8 cellular contexts compared by ENCODE assay signal in the genomic region with DNA sequence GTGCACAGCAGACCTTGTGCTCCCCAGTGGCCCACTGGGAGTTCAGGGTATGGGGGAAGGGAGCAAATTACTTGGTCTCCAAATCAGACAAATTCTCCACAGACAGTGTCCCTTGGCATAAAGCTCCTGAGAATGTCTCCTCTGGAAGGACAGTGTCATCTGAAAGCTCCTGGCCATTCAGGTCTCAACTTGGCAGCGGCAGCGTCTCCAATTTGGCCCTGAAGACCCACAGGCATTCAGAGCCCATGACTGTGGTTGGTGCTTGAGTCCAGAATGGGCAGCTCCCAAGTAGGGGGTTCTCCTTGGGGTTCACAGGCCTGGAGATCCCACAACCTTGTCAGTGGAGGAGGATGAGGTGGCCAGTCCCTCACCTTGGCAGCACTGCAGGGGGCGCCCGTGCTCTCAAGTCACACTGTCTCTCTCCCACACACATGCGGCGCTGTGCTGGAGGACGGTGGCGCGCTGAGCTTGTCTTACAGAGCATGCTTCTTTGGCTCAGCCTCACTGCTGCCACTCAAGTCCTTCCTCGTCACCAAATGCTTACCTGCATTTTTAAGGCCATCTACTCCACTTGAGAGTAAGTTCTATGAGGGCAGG. TPM values are rescaled to one million over a fixed set of nuclear protein-coding genes. Genes with fewer than 3 reads are reported as not detected.
DNase-seq lines count a peak whose midpoint lies in the region; ATAC-seq, FAIRE-seq and TF ChIP-seq lines count a peak whose summit lies in the region.

No MANE protein-coding gene starts in this region.

- H3K36me3 ChIP-seq in HAP-1 (replicated peaks) (peaks cover 72% of the 10 kb centered on the region), WERI-Rb-1 (peaks cover 76% of the 10 kb centered on the region), endothelial cell of umbilical vein (ENCODE audit: control insufficient read depth in 2 of 2, extremely low read depth in 1 of 2, insufficient read depth in 2 of 2, low read length in 2 of 2) (peaks cover 15 to 49% of the 10 kb centered on the region in 2 experiments), psoas muscle (ENCODE audit: insufficient read depth in 1 of 2, low read depth in 1 of 2) (peaks cover 5 to 79% of the 10 kb centered on the region in 2 donors)

- H3K27ac ChIP-seq in WERI-Rb-1 (no peak overlapping the region), endothelial cell of umbilical vein (ENCODE audit: insufficient read depth, low read depth, low read length) (no peak overlapping the region), psoas muscle (no peak overlapping the region)

- intact Hi-C loops in endothelial cell of umbilical vein (cut with micrococcal nuclease) = no loop called here
- intact Hi-C loops in psoas muscle (cut with DNase I) = loop anchor here in 1 of 2 donors (5.0 kb wide), 1 partner anchor 170 kb away; no protein-coding TSS in a partner anchor

- no peaks in the 10 kb centered on the region for H3K9me3 ChIP-seq in HAP-1
- H3K9me3 ChIP-seq in WERI-Rb-1 (ENCODE audit: severe bottlenecking) = no peaks in the 10 kb centered on the region
- no peaks in the 10 kb centered on the region for H3K9me3 ChIP-seq in endothelial cell of umbilical vein (replicated peaks; ENCODE audit: control insufficient read depth, insufficient read depth, low read length)
- H3K9me3 ChIP-seq in psoas muscle = no peaks in the 10 kb centered on the region

- DNase-seq in AG04449 (ENCODE audit: low read depth, low spot score) = no peak
- DNase-seq in HAP-1 (ENCODE audit: low spot score in 2 of 2) = peak; percentile 48 to 86
- DNase-seq in WERI-Rb-1 = peak; percentile 90
- DNase-seq in endothelial cell of umbilical vein (ENCODE audit: low read depth, low spot score) = peak; percentile 32
- DNase-seq in psoas muscle = peak; percentile 44 to 73
- DNase-seq in NCI-H446 (lab: John Stamatoyannopoulos, UW) = no peak
- no peak for DNase-seq in HTR-8/SVneo (ENCODE audit: insufficient read length, low spot score)
- no peak for DNase-seq in NCI-H446 treated with DMSO at 0.1 percent for 48 hours (lab: John Stamatoyannopoulos, UW)

- TF ChIP-seq POLR2A in endothelial cell of umbilical vein (IDR thresholded peaks at IDR 0.05; ENCODE audit: low read depth, low read length) = no peak

- CTCF ChIA-PET in AG04449 (lab: Yijun Ruan, JAX) (interaction anchor here (0.5 to 3.4 kb wide), 10 partner anchors 9 to 240 kb away, joined by 3 to 25 read pairs (median 4); partner anchors contain the start of gene MAP1LC3A), endothelial cell of umbilical vein (lab: Charles Lee) (interaction anchor here (0.5 to 5.6 kb wide), 14 partner anchors 20 to 346 kb away, joined by 3 to 53 read pairs (median 4); partner anchors contain the start of genes DYNLRB1 and MAP1LC3A)

- POLR2A ChIA-PET in AG04449 (lab: Yijun Ruan, JAX) (no interaction called here), endothelial cell of umbilical vein (lab: Charles Lee) (interaction anchor here (0.7 kb wide), 1 partner anchor 21 kb away, joined by 3 read pairs; the partner anchor contains the start of gene DYNLRB1)

- dilution Hi-C loops in endothelial cell of umbilical vein (cut with MboI; ENCODE audit: extremely low pct_ligation_motif_present, low sequenced_read_pairs) = no loop called here

- no peak overlapping the region for H3K4me2 ChIP-seq in endothelial cell of umbilical vein (ENCODE audit: insufficient read depth, low read length)

- no peaks in the 10 kb centered on the region for H3K4me1 ChIP-seq in HAP-1
- H3K4me1 ChIP-seq in endothelial cell of umbilical vein (ENCODE audit: control insufficient read depth, extremely low read depth, insufficient read depth, low read length) = no peaks in the 10 kb centered on the region
- H3K4me1 ChIP-seq in psoas muscle = no peaks in the 10 kb centered on the region

- H3K27me3 ChIP-seq in HAP-1 (ENCODE audit: low read depth) = no peaks in the 10 kb centered on the region
- H3K27me3 ChIP-seq in WERI-Rb-1 (ENCODE audit: insufficient read depth, low read depth, severe bottlenecking) = no peaks in the 10 kb centered on the region
- H3K27me3 ChIP-seq in endothelial cell of umbilical vein (ENCODE audit: control insufficient read depth in 2 of 2, insufficient read depth in 2 of 2, low read length in 2 of 2) = no peaks in the 10 kb centered on the region
- H3K27me3 ChIP-seq in psoas muscle (ENCODE audit: insufficient read depth in 3 of 3, low read length in 2 of 3) = no peaks in the 10 kb centered on the region

- ATAC-seq in psoas muscle = peak; percentile 56 to 66 (median 58)

- BruUV-seq in endothelial cell of umbilical vein (replicated peaks; lab: Mats Ljungman, UMichigan) = no TSS peak

- FAIRE-seq in endothelial cell of umbilical vein (lab: Jason Lieb, UNC) = no peak
- no peak for FAIRE-seq in HTR-8/SVneo (lab: Jason Lieb, UNC)

- in situ Hi-C loops in HAP-1 (cut with MboI; ENCODE audit: low sequenced_read_pairs) = loop anchor here (5.0 kb wide), 1 partner anchor 170 kb away; no protein-coding TSS in a partner anchor

- H2AFZ ChIP-seq in endothelial cell of umbilical vein (ENCODE audit: low read depth, low read length) = no peak overlapping the region

- peaks cover 2% of the 10 kb centered on the region for H3K79me2 ChIP-seq in endothelial cell of umbilical vein (ENCODE audit: control insufficient read depth, insufficient read depth, low read length)

- H3K4me3 ChIP-seq in AG04449 (ENCODE audit: low read depth, low read length) (no peak overlapping the region), HAP-1 (no peak overlapping the region), WERI-Rb-1 (ENCODE audit: low read depth, low read length) (no peak overlapping the region), endothelial cell of umbilical vein (replicated peaks in 1 of 3; ENCODE audit: insufficient read depth in 1 of 3, low read depth in 1 of 3, low read length in 3 of 3) (no peak overlapping the region), psoas muscle (no peak overlapping the region)

- 59 to 71% (median 62%) methylated on average over 10 of the region's 10 CpGs for WGBS in psoas muscle, 3 donors

- H4K20me1 ChIP-seq in endothelial cell of umbilical vein (replicated peaks; ENCODE audit: control insufficient read depth, extremely low read depth, insufficient read depth, low read length) = no peaks in the 10 kb centered on the region

- no peaks in the 10 kb centered on the region for H3K9me1 ChIP-seq in endothelial cell of umbilical vein (replicated peaks; ENCODE audit: control insufficient read depth, extremely low read depth, insufficient read depth, low read length)

- TF ChIP-seq CTCF in AG04449 (IDR thresholded peaks at IDR 0.05; ENCODE audit: insufficient read depth, low read length, missing control alignments) (peak; percentile 55), WERI-Rb-1 (IDR thresholded peaks at IDR 0.05; ENCODE audit: low read depth, low read length) (peak; percentile 97), endothelial cell of umbilical vein (IDR thresholded peaks at IDR 0.05; ENCODE audit: extremely low read depth in 1 of 2, insufficient read depth in 1 of 2, low read depth in 1 of 2, low read length in 2 of 2) (peak; percentile 43 to 57), psoas muscle (IDR thresholded peaks at IDR 0.05) (peak; percentile 40)

- no peak overlapping the region for H3K9ac ChIP-seq in endothelial cell of umbilical vein (replicated peaks; ENCODE audit: extremely low read depth, insufficient read depth, low read length)

TF ChIP-seq in endothelial cell of umbilical vein, 7 proteins besides CTCF, POLR2A, EP300 and RAD21:
- TF ChIP-seq, protein P1, sequence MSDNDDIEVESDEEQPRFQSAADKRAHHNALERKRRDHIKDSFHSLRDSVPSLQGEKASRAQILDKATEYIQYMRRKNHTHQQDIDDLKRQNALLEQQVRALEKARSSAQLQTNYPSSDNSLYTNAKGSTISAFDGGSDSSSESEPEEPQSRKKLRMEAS (IDR thresholded peaks at IDR 0.05; ENCODE audit: insufficient read depth, insufficient read length) = no peak
- TF ChIP-seq POLR2AphosphoS5 (IDR thresholded peaks at IDR 0.05; ENCODE audit: insufficient read depth, low read depth, low read length) = no peak
- TF ChIP-seq MYC (IDR thresholded peaks at IDR 0.05; ENCODE audit: low read depth, low read length) = no peak
- TF ChIP-seq GATA2 (IDR thresholded peaks at IDR 0.05; ENCODE audit: insufficient read depth, insufficient read length, low read depth, low read length) = no peak
- TF ChIP-seq EZH2 (IDR thresholded peaks at IDR 0.05; ENCODE audit: borderline replicate concordance, low read depth, low read length, severe bottlenecking) = no peak
- no peak for TF ChIP-seq FOS (IDR thresholded peaks at IDR 0.05; ENCODE audit: borderline replicate concordance, insufficient read depth, low read length)
- TF ChIP-seq JUN (IDR thresholded peaks at IDR 0.05; ENCODE audit: borderline replicate concordance, insufficient read depth, insufficient read length, low read depth) = no peak

RNA-seq across cellular contexts. Expression of gene DYNLRB1, which starts 20.7 kb away (rescaled TPM):
- total RNA-seq in endothelial cell of umbilical vein (133 and 142 TPM in 2 replicates), psoas muscle (100 to 1,000 TPM in 2 of 4 donors, 10 to 100 TPM in 2; 93.2 to 119 (median 99.0) TPM)
- polyA plus RNA-seq in endothelial cell of umbilical vein (238 and 245 TPM in 2 replicates), psoas muscle (100 to 1,000 TPM; 166 to 179 (median 171) TPM)
- 271 and 367 TPM in 2 replicates for polyA plus RNA-seq in endothelial cell of umbilical vein (2011; cell fraction: cytosol; rRNA removed)
- 104 and 127 TPM in 2 replicates for polyA plus RNA-seq in endothelial cell of umbilical vein (2011; cell fraction: nucleus; rRNA removed)
- polyA plus RNA-seq in endothelial cell of umbilical vein (2012) = 327 and 368 TPM in 2 replicates
- polyA minus RNA-seq in endothelial cell of umbilical vein = 207 and 226 TPM in 2 replicates
- 73.9 TPM for polyA minus RNA-seq in endothelial cell of umbilical vein (2011; cell fraction: cytosol; rRNA and poly(A)+ RNA removed)
- polyA minus RNA-seq in endothelial cell of umbilical vein (2011; cell fraction: nucleus; rRNA and poly(A)+ RNA removed) = 46.8 and 47.4 TPM in 2 replicates

RNA-seq across cellular contexts. Expression of gene MAP1LC3A, which starts 21.6 kb away (rescaled TPM):
- 32.1 and 32.7 TPM in 2 replicates for total RNA-seq in endothelial cell of umbilical vein
- polyA plus RNA-seq in endothelial cell of umbilical vein = 39.8 and 54.1 TPM in 2 replicates
- 12.5 and 26.1 TPM in 2 replicates for polyA plus RNA-seq in endothelial cell of umbilical vein (2011; cell fraction: cytosol; rRNA removed)
- polyA plus RNA-seq in endothelial cell of umbilical vein (2011; cell fraction: nucleus; rRNA removed) = 75.2 and 90.4 TPM in 2 replicates
- 23.2 and 47.2 TPM in 2 replicates for polyA plus RNA-seq in endothelial cell of umbilical vein (2012)
- 5.8 and 6.9 TPM in 2 replicates for polyA minus RNA-seq in endothelial cell of umbilical vein
- polyA minus RNA-seq in endothelial cell of umbilical vein (2011; cell fraction: cytosol; rRNA and poly(A)+ RNA removed) = not detected
- polyA minus RNA-seq in endothelial cell of umbilical vein (2011; cell fraction: nucleus; rRNA and poly(A)+ RNA removed) = 7.1 and 25.6 TPM in 2 replicates
- 10 to 100 TPM; 27.4 to 44.9 (median 37.5) TPM for total RNA-seq in psoas muscle
- polyA plus RNA-seq in psoas muscle = 10 to 100 TPM; 27.4 to 90.5 (median 30.9) TPM

Comparison
In these comparisons a context has a peak if more than half of its experiments do, and no peak if none do; other contexts are left out.
1. DNase-seq: peak in HAP-1 (2 of 2), WERI-Rb-1 (single experiment), endothelial cell of umbilical vein (single experiment) and psoas muscle (2 of 2); none in AG04449 (single experiment), NCI-H446 (0 of 2), HTR-8/SVneo (single experiment) and NCI-H446 treated with DMSO at 0.1 percent for 48 hours (single experiment).
2. CTCF ChIP-seq: peak in every context shown above with its lines; median percentile 97 in WERI-Rb-1; 55 in AG04449; 50 in endothelial cell of umbilical vein; 40 in psoas muscle.